16 cellular contexts compared by ENCODE assay signal in genomic region chr17:82898976-82899514, GRCh38. TPM values are rescaled to one million over a fixed set of nuclear protein-coding genes. Genes with fewer than 3 reads are reported as not detected.
DNase-seq lines count a peak whose midpoint lies in the region; ATAC-seq, FAIRE-seq and TF ChIP-seq lines count a peak whose summit lies in the region.
"Had no signal": no experiment of that assay in that cellular context is flagged by ENCODE, and none has a peak within 500 bp of the region (broad histone marks: within the 10 kb centered on the region; RNA-seq: fewer than 3 reads in every experiment).

No MANE protein-coding gene starts in this region.

- H3F3A ChIP-seq in smooth muscle cell (ENCODE audit: low read depth) = peaks cover 3% of the 10 kb centered on the region

- H2AK5ac ChIP-seq in H1 (ENCODE audit: low read depth, low read length) = peak overlapping the region; percentile 91; the same call in 1 of the 2 replicates

- 91% methylated on average over 51 of the region's 53 CpGs; no CpG with 5 or more reads in 1 of the 2 experiments for WGBS in H1 (ENCODE audit: extremely low coverage in 1 of 2, insufficient coverage in 1 of 2, insufficient read length in 1 of 2, insufficient replicate concordance in 2 of 2, low coverage in 1 of 2, low lambda C conversion rate in 2 of 2, missing lambda C conversion rate in 1 of 2), 2 experiments
- WGBS in smooth muscle cell (ENCODE audit: low lambda C conversion rate) = 94% methylated on average over 53 of the region's 53 CpGs
- 95 to 96% methylated on average over 49 to 53 of the region's 53 CpGs for WGBS in esophagus squamous epithelium, 2 donors

- H3K27ac ChIP-seq in DND-41 (ENCODE audit: low read length) (peak overlapping the region; percentile 73), KOPT-K1 (ENCODE audit: low read depth, low read length, poor library complexity, severe bottlenecking) (peak overlapping the region; percentile 69), H1 (ENCODE audit: low read depth, low read length) (no peak overlapping the region), smooth muscle cell (ENCODE audit: low read depth) (peak overlapping the region; percentile 82), esophagus squamous epithelium (no peak overlapping the region)
- H3K27ac ChIP-seq: SJCRH30 had no signal

- H3K23ac ChIP-seq in H1 (ENCODE audit: insufficient read length) = no peak overlapping the region

- H3K79me2 ChIP-seq in DND-41 (ENCODE audit: insufficient read depth, low read length) (peaks cover 94% of the 10 kb centered on the region), H1 (ENCODE audit: control insufficient read depth in 1 of 2, insufficient read depth in 2 of 2, low read length in 2 of 2) (peaks cover 0 to 11% of the 10 kb centered on the region in 2 experiments; a peak in 1 of 4 replicates), smooth muscle cell (ENCODE audit: low read depth) (no peaks in the 10 kb centered on the region)

- H3K27me3 ChIP-seq in DND-41 (ENCODE audit: insufficient read depth, low read length, poor library complexity) (no peaks in the 10 kb centered on the region), H1 (replicated peaks in 1 of 4; ENCODE audit: control insufficient read depth in 3 of 4, extremely low read depth in 1 of 4, insufficient read depth in 3 of 4, low read length in 3 of 4) (no peaks in the 10 kb centered on the region), smooth muscle cell (ENCODE audit: low read depth) (no peaks in the 10 kb centered on the region), esophagus squamous epithelium (no peaks in the 10 kb centered on the region)
- H3K27me3 ChIP-seq: SJCRH30 had no signal

- H3K36me3 ChIP-seq in DND-41 (ENCODE audit: insufficient read depth, low read length) (peaks cover 79% of the 10 kb centered on the region), KOPT-K1 (ENCODE audit: insufficient read depth, low read length) (peaks cover 92% of the 10 kb centered on the region), H1 (ENCODE audit: control insufficient read depth in 2 of 4, insufficient read depth in 4 of 4, low read length in 3 of 4) (peaks cover 0 to 10% (median 5%) of the 10 kb centered on the region in 4 experiments; a peak in 5 of 8 replicates), smooth muscle cell (ENCODE audit: low read depth) (no peaks in the 10 kb centered on the region), esophagus squamous epithelium (peaks cover 6 to 87% (median 17%) of the 10 kb centered on the region in 3 donors)

- H2BK15ac ChIP-seq in H1 (ENCODE audit: low read length) = no peak overlapping the region

- H2BK20ac ChIP-seq in H1 (ENCODE audit: low read length) = no peak overlapping the region

- DNase-seq in DND-41 (no peak), H1 (ENCODE audit: low read depth in 1 of 2, low spot score in 2 of 2) (no peak), smooth muscle cell (lab: John Stamatoyannopoulos, UW; ENCODE audit: unreplicated experiment) (no peak), esophagus squamous epithelium (lab: John Stamatoyannopoulos, UW) (no peak)
- no peak for DNase-seq in activated CD4-positive, alpha-beta T cell treated with anti-CD3 and anti-CD28 coated beads for 48 hours
- DNase-seq: AML-193; CD4-positive, alpha-beta memory T cell; DMS79; HCEC 1CT; NCI-H1436 treated with DMSO at 0.1 percent for 48 hours; NCI-H2081 treated with DMSO at 0.1 percent for 48 hours; NCI-H524; SJCRH30 had no signal

- H3K4me2 ChIP-seq in DND-41 (ENCODE audit: insufficient read depth, low read length) (peak overlapping the region; percentile 54), H1 (ENCODE audit: insufficient read depth in 1 of 2, low read depth in 2 of 2, low read length in 2 of 2) (no peak overlapping the region), smooth muscle cell (no peak overlapping the region)

- H3K18ac ChIP-seq in H1 (ENCODE audit: extremely low read depth, low read length) = no peak overlapping the region

- peak overlapping the region; percentile 14; the same call in 1 of the 2 replicates for H4K8ac ChIP-seq in H1 (ENCODE audit: extremely low read depth, insufficient read depth, low read length)

- H3K9me3 ChIP-seq in DND-41 (ENCODE audit: insufficient read depth, low read length, severe bottlenecking) = no peaks in the 10 kb centered on the region
- no peaks in the 10 kb centered on the region for H3K9me3 ChIP-seq in KOPT-K1 (ENCODE audit: insufficient read depth, low read length, poor library complexity, severe bottlenecking)
- H3K9me3 ChIP-seq in H1 (ENCODE audit: insufficient read depth in 2 of 2, low read depth in 1 of 2, low read length in 1 of 2) = no peaks in the 10 kb centered on the region; a peak in 1 of 4 replicates
- H3K9me3 ChIP-seq in smooth muscle cell (replicated peaks; ENCODE audit: low read depth) = no peaks in the 10 kb centered on the region
- H3K9me3 ChIP-seq in esophagus squamous epithelium = no peaks in the 10 kb centered on the region
- H3K9me3 ChIP-seq: SJCRH30 had no signal

- H3K14ac ChIP-seq in H1 (ENCODE audit: insufficient read length) = no peak overlapping the region

- peaks cover 8% of the 10 kb centered on the region; the same call in 1 of the 2 replicates for H3K79me1 ChIP-seq in H1 (ENCODE audit: low read depth, low read length)

- intact Hi-C loops in esophagus squamous epithelium (cut with DNase I) = no loop called here

- H3K56ac ChIP-seq in H1 (replicated peaks; ENCODE audit: insufficient read length, low read depth, low read length) = no peak overlapping the region

- H3K4me1 ChIP-seq in DND-41 (ENCODE audit: insufficient read depth, low read length) (peaks cover 78% of the 10 kb centered on the region), H1 (replicated peaks in 1 of 4; ENCODE audit: control insufficient read depth in 3 of 4, insufficient read depth in 4 of 4, low read length in 3 of 4) (no peaks in the 10 kb centered on the region; a peak in 1 of 7 replicates), smooth muscle cell (ENCODE audit: low read depth) (peaks cover 4% of the 10 kb centered on the region), esophagus squamous epithelium (peaks cover 0 to 9% (median 5%) of the 10 kb centered on the region in 3 donors)

- H2BK120ac ChIP-seq in H1 (replicated peaks; ENCODE audit: low read depth, low read length) = peak overlapping the region; percentile 33

- no peaks in the 10 kb centered on the region for H3K23me2 ChIP-seq in H1 (ENCODE audit: low read depth, low read length)

- CTCF ChIA-PET in H1 (lab: Charles Lee; ENCODE audit: partially characterized antibody) = interaction anchor here (0.7 to 2.9 kb wide), 5 partner anchors 9 to 126 kb away, joined by 3 to 13 read pairs (median 3); no protein-coding TSS in a partner anchor

- H3K4ac ChIP-seq in H1 (replicated peaks; ENCODE audit: insufficient read length, low read depth, low read length) = peak overlapping the region; percentile 98

- ATAC-seq in DND-41 (ENCODE audit: insufficient read depth, low read depth) (no peak; the same call in 2 of the 3 replicates), GM18870 (IDR thresholded peaks at IDR 0.05; ENCODE audit: unreplicated experiment) (no peak)

- FAIRE-seq in H1 (lab: Jason Lieb, UNC) = no peak
- FAIRE-seq: G401.6 had no signal

- no peak for TF ChIP-seq EP300 in H1 (IDR thresholded peaks at IDR 0.05; ENCODE audit: borderline replicate concordance in 1 of 2, low read depth in 2 of 2, low read length in 2 of 2)

- no peak for TF ChIP-seq RAD21 in H1 (IDR thresholded peaks at IDR 0.05 in 1 of 2, conservative IDR thresholded peaks at IDR 0.05 in 1 of 2; ENCODE audit: low read depth in 2 of 2, low read length in 2 of 2)

- H2BK5ac ChIP-seq in H1 (ENCODE audit: low read depth, low read length) = peak overlapping the region; percentile 78; the same call in 1 of the 2 replicates

- no peak for TF ChIP-seq POLR2A in H1 (IDR thresholded peaks at IDR 0.05; ENCODE audit: control extremely low read depth in 1 of 2, low read depth in 2 of 2, low read length in 2 of 2)
- no peak for TF ChIP-seq POLR2A in esophagus squamous epithelium (IDR thresholded peaks at IDR 0.05)

- TF ChIP-seq CTCF in DND-41 (IDR thresholded peaks at IDR 0.05; ENCODE audit: borderline replicate concordance, extremely low read depth, low read length, poor library complexity, severe bottlenecking) (no peak), H1 (IDR thresholded peaks at IDR 0.05; ENCODE audit: control extremely low read depth in 1 of 3, insufficient read depth in 1 of 3, low read depth in 1 of 3, low read length in 3 of 3) (no peak), smooth muscle cell (IDR thresholded peaks at IDR 0.05; ENCODE audit: borderline replicate concordance, insufficient read depth, poor library complexity, severe bottlenecking) (no peak), esophagus squamous epithelium (IDR thresholded peaks at IDR 0.05) (no peak)

- peak overlapping the region; percentile 65; the same call in 1 of the 2 replicates for H2BK12ac ChIP-seq in H1 (ENCODE audit: low read depth, low read length)

- peak overlapping the region; percentile 39 for H3K9ac ChIP-seq in DND-41 (ENCODE audit: low read depth, low read length)
- no peak overlapping the region for H3K9ac ChIP-seq in H1 (replicated peaks in 1 of 4; ENCODE audit: extremely low read depth in 1 of 4, low read depth in 3 of 4, low read length in 3 of 4)
- no peak overlapping the region for H3K9ac ChIP-seq in smooth muscle cell (ENCODE audit: low read depth)

- POLR2A ChIA-PET in H1 (lab: Charles Lee; ENCODE audit: partially characterized antibody) = no interaction called here

- no peak overlapping the region for H4K5ac ChIP-seq in H1 (ENCODE audit: insufficient read length, low read depth, low read length)

- H4K91ac ChIP-seq in H1 (replicated peaks; ENCODE audit: insufficient read length, low read length) = peak overlapping the region; percentile 85

- H2AFZ ChIP-seq in DND-41 (ENCODE audit: low read depth, low read length) (no peak overlapping the region), H1 (ENCODE audit: low read length) (no peak overlapping the region), smooth muscle cell (ENCODE audit: low read depth) (no peak overlapping the region)

- peak overlapping the region in 1 of 2 experiments; percentile 22; a peak in 1 of 4 replicates for H3K4me3 ChIP-seq in DND-41 (ENCODE audit: low read depth in 1 of 2, low read length in 2 of 2)
- H3K4me3 ChIP-seq in H1 (ENCODE audit: extremely low read depth in 1 of 4, insufficient read depth in 2 of 4, low read depth in 3 of 4, low read length in 4 of 4) = no peak overlapping the region
- no peak overlapping the region for H3K4me3 ChIP-seq in smooth muscle cell
- no peak overlapping the region for H3K4me3 ChIP-seq in esophagus squamous epithelium
- H3K4me3 ChIP-seq: SJCRH30 had no signal

- H4K20me1 ChIP-seq in DND-41 (ENCODE audit: insufficient read depth, low read length) (peaks cover 4% of the 10 kb centered on the region; the same call in 1 of the 2 replicates), H1 (replicated peaks in 1 of 2; ENCODE audit: control insufficient read depth in 1 of 2, insufficient read depth in 2 of 2, low read length in 2 of 2) (peaks cover 0 to 11% of the 10 kb centered on the region in 2 experiments), smooth muscle cell (ENCODE audit: low read depth) (no peaks in the 10 kb centered on the region)

RNA-seq across cellular contexts. Expression of gene ZNF750, which starts 59.2 kb away (rescaled TPM):
- total RNA-seq in H1 (2021; fragmentation: NEBNext Ultra II Directional; extraction: Animal tissue kit (Norgen Biotek cat#: 25700)) = not detected in 2 replicates
- polyA plus RNA-seq in H1 (2011; rRNA removed) = 0.02 TPM in 1 of 2 replicates, not detected in the other
- not detected for polyA plus RNA-seq in H1 (2011; cell fraction: cytosol; rRNA removed)
- not detected for polyA plus RNA-seq in H1 (2011; cell fraction: nucleus; rRNA removed)
- 0.12 to 0.14 TPM in 2 of 4 replicates, not detected in the others for polyA plus RNA-seq in H1 (2012, experiment 1 of 2)
- 0.04 TPM for polyA plus RNA-seq in H1 (2012, experiment 2 of 2)
- polyA plus RNA-seq in H1 (2013, experiment 1 of 2) = 0.02 TPM
- 0.02 TPM for polyA plus RNA-seq in H1 (2013, experiment 2 of 2)
- polyA minus RNA-seq in H1 (2011; rRNA and poly(A)+ RNA removed) = not detected in 2 replicates
- not detected for polyA minus RNA-seq in H1 (2011; cell fraction: cytosol; rRNA and poly(A)+ RNA removed)
- polyA minus RNA-seq in H1 (2011; cell fraction: nucleus; rRNA and poly(A)+ RNA removed) = not detected
- total RNA-seq in smooth muscle cell = 4.5 and 7.1 TPM in 2 replicates
- 0.93 and 3.2 TPM in 2 replicates for polyA plus RNA-seq in smooth muscle cell
- 100 to 1,000 TPM in 2 of 4 donors, 10 to 100 TPM in 2; 55.4 to 253 (median 96.8) TPM for total RNA-seq in esophagus squamous epithelium
- total RNA-seq: CD4-positive, alpha-beta memory T cell; SJCRH30 had no signal
- polyA plus RNA-seq: CD4-positive, alpha-beta memory T cell had no signal

Comparison
In these comparisons a context has a peak if more than half of its experiments do, and no peak if none do; other contexts are left out.
1. H3K27ac ChIP-seq: peak in DND-41 (single experiment), KOPT-K1 (single experiment) and smooth muscle cell (single experiment); none in H1 (single experiment) and esophagus squamous epithelium (0 of 4).